Comparison of ENCODE assay signal across 25 cellular contexts in the genomic region with DNA sequence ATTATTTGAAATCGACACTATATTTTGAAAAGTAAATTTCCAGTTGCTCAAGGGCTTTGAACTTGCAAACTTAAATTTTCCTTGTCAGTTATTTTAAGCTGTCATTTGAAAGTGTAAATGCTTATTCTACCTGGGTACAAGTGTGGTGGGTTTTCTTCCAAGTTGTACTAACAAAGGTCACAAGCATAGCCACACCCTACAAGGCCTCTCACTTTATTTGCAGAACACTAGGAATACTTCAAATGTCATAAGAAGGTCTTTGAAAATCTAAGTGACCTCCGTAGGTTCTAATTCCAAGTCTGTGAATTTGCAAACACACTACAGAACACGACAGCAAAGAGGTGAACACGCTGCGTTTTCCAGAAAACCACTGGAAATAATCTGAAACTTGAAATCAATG.
"Had no signal": no experiment of that assay in that cellular context is flagged by ENCODE, and none has a peak within 500 bp of the region (broad histone marks: within the 10 kb centered on the region; RNA-seq: fewer than 3 reads in every experiment).

No MANE protein-coding gene starts in this region.

- H3K4me2 ChIP-seq: KMS-11 had no signal

- H3K36me3 ChIP-seq: brain microvascular endothelial cell, SJCRH30 had no signal

- H3K9ac ChIP-seq: KMS-11 had no signal

- ATAC-seq: activated CD8-positive, alpha-beta T cell treated with anti-CD3 and anti-CD28 coated beads, Interleukin-2, amount 10 ng/mL, durations not matched to agents 7 days and 5 days; Panc1; WTC11 had no signal

- H3K27me3 ChIP-seq: brain microvascular endothelial cell, SJCRH30 had no signal

- H3K9me3 ChIP-seq: SJCRH30 had no signal

- H3K27ac ChIP-seq: brain microvascular endothelial cell, KMS-11, SJCRH30 had no signal

- H3K4me3 ChIP-seq: SJCRH30 had no signal

- DNase-seq: activated CD4-positive, alpha-beta T cell treated with anti-CD3 and anti-CD28 coated beads for 48 hours; activated CD4-positive, alpha-beta T cell treated with anti-CD3 and anti-CD28 coated beads, Interleukin-2, amount 50 U/mL, for 4 hours; activated CD4-positive, CD25-positive, alpha-beta regulatory T cell treated with anti-CD3 and anti-CD28 coated beads, Interleukin-2, amount 50 U/mL, for 72 hours; activated CD8-positive, alpha-beta memory T cell treated with anti-CD3 and anti-CD28 coated beads, Interleukin-2, amount 50 U/mL, for 48 hours; activated CD8-positive, alpha-beta T cell treated with anti-CD3 and anti-CD28 coated beads, Interleukin-2, amount 10 ng/mL, durations not matched to agents 7 days and 5 days; activated effector memory CD4-positive, alpha-beta T cell treated with Interleukin-2 at 50 U/mL for 16 hours; activated naive CD4-positive, alpha-beta T cell; activated T-cell treated with anti-CD3 and anti-CD28 coated beads, Interleukin-2, amount 50 U/mL, for 24 hours; amygdala; brain microvascular endothelial cell; NCI-H1092; NCI-H1417; NCI-H1930; NCI-H2171 treated with DMSO at 0.1 percent for 48 hours; NCI-H345; NCI-H510A; NCI-H69; NK-92 treated with Interleukin-12 subunit alpha and Interleukin-12 subunit beta, amount 100 ng/mL, for 24 hours; OCI-M1; Right ventricle myocardium superior; RPMI8226; SJCRH30 had no signal
